In the genomic region with DNA sequence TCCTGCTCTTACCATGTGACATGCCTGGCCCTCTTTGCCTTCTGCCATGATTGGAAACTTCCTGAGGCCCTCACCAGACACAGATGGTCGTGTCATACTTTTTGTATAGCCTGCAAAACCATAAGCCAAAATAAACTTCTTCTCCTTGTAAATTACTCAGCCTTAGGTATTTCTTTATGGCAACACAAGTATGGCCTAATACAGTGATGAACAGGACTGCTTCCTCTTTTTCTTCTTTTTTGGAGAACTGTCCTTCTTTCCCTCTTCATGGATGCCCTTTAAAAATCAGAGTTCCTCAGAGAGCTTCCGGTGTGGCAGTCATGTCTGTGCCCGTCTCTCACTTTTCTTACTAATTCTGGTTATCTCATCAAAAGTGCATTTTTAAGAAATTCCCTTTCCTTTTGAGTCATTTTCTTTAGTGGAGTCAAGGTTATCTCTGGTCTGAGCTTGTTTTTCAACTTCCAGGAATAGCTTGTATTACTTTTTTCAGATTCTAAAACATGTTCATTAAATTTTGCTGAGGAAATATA, we compare ENCODE assay signal across 12 cellular contexts. TPM values are rescaled to one million over a fixed set of nuclear protein-coding genes. Genes with fewer than 3 reads are reported as not detected.
A peak's percentile ranks its signal among the peaks of the same experiment; 100 is the strongest.
DNase-seq lines count a peak whose midpoint lies in the region; ATAC-seq, FAIRE-seq and TF ChIP-seq lines count a peak whose summit lies in the region.
"Had no signal": no experiment of that assay in that cellular context is flagged by ENCODE, and none has a peak within 500 bp of the region (broad histone marks: within the 10 kb centered on the region; RNA-seq: fewer than 3 reads in every experiment).

No MANE protein-coding gene starts in this region.

- intact Hi-C loops in natural killer cell (cut with micrococcal nuclease): no loop called here

- DNase-seq in GM12891 (ENCODE audit: insufficient read length, low spot score): no peak
- DNase-seq in NOMO-1 (lab: John Stamatoyannopoulos, UW; ENCODE audit: unreplicated experiment in 2 of 2): peak; percentile 83 to 94
- peak; percentile 7 for DNase-seq in astrocyte of the spinal cord (ENCODE audit: low read depth, low spot score)
- no peak for DNase-seq in natural killer cell
- no peak for DNase-seq in hepatic stellate cell (ENCODE audit: low spot score)
- no peak for DNase-seq in GM12892 (ENCODE audit: insufficient read length)
- DNase-seq in hippocampal formation (lab: John Stamatoyannopoulos, UW): no peak
- DNase-seq in HuH-7 (ENCODE audit: low spot score): no peak
- DNase-seq: H9 had no signal

- ATAC-seq in natural killer cell: peak in 1 of 3 donors; percentile 45

- H3K4me3 Mint-ChIP-seq in natural killer cell: peak overlapping the region; percentile 4
- H3K4me3 Mint-ChIP-seq: H9, IgD-negative memory B cell had no signal

- H3K4me3 ChIP-seq in astrocyte of the spinal cord (ENCODE audit: low read depth, low read length): no peak overlapping the region
- H3K4me3 ChIP-seq: lung, tibial nerve had no signal

- in situ Hi-C loops in astrocyte of the spinal cord (cut with HindIII; ENCODE audit: low sequenced_read_pairs): no loop called here

- TF ChIP-seq CTCF in astrocyte of the spinal cord (IDR thresholded peaks at IDR 0.05; ENCODE audit: low read depth, low read length) (no peak), natural killer cell (IDR thresholded peaks at IDR 0.05) (no peak)

- peaks cover 14 to 22% of the 10 kb centered on the region in 2 donors for H3K4me1 Mint-ChIP-seq in natural killer cell

- H3K27ac Mint-ChIP-seq in natural killer cell: peak overlapping the region; percentile 56 to 85
- H3K27ac Mint-ChIP-seq: IgD-negative memory B cell had no signal

- TF ChIP-seq POLR2A in GM12891 (IDR thresholded peaks at IDR 0.05; ENCODE audit: low read depth, low read length) (no peak), GM12892 (IDR thresholded peaks at IDR 0.05; ENCODE audit: low read depth, low read length) (no peak)

- H3K27me3 Mint-ChIP-seq in natural killer cell (ENCODE audit: low read depth in 2 of 2): peaks cover 0 to under 1% of the 10 kb centered on the region in 2 donors
- H3K27me3 Mint-ChIP-seq: IgD-negative memory B cell had no signal

- no peaks in the 10 kb centered on the region for H3K36me3 Mint-ChIP-seq in natural killer cell

- H3K9me3 Mint-ChIP-seq in natural killer cell: no peaks in the 10 kb centered on the region
- H3K9me3 Mint-ChIP-seq: IgD-negative memory B cell had no signal

- no peak for FAIRE-seq in GM12891 (lab: Jason Lieb, UNC)
- FAIRE-seq in GM12892 (lab: Jason Lieb, UNC): no peak

TF ChIP-seq in GM12891, 5 proteins besides CTCF, POLR2A, EP300 and RAD21:
- TF ChIP-seq PAX5 (IDR thresholded peaks at IDR 0.05; ENCODE audit: insufficient read depth, low read length, severe bottlenecking) (no peak), SPI1 (IDR thresholded peaks at IDR 0.05; ENCODE audit: low read depth, low read length) (0 out of 2 replicates have a peak, but pooled peaks have one; percentile 26), POU2F2 (IDR thresholded peaks at IDR 0.05; ENCODE audit: low read depth, low read length) (no peak), POLR2AphosphoS5 (IDR thresholded peaks at IDR 0.05; ENCODE audit: low read depth, low read length) (no peak)

RNA-seq across cellular contexts. Expression of a gene that starts 9.2 kb away (rescaled TPM):
- polyA plus RNA-seq in GM12891 (2012; ENCODE audit: low read depth, missing spikeins): 1.1 TPM
- 1 to 10 TPM in 1 of 3 donors, under 1 TPM in 1, not detected in 1; 0.45 to 1.6 TPM for total RNA-seq in natural killer cell
- 15.1 TPM for polyA plus RNA-seq in GM12892 (2012; ENCODE audit: missing spikeins)
- polyA plus RNA-seq: IgD-negative memory B cell had no signal

RNA-seq across cellular contexts. Expression of a gene that starts 29.1 kb away (rescaled TPM):
- polyA plus RNA-seq in GM12891 (2012; ENCODE audit: low read depth, missing spikeins): 6.7 TPM
- 1 to 10 TPM; 1.2 to 3.4 (median 1.2) TPM for total RNA-seq in natural killer cell
- polyA plus RNA-seq in GM12892 (2012; ENCODE audit: missing spikeins): 13.2 TPM
- total RNA-seq: tibial nerve had no signal
- polyA plus RNA-seq: IgD-negative memory B cell had no signal

RNA-seq across cellular contexts. Expression of a gene that starts 43.1 kb away (rescaled TPM):
- polyA plus RNA-seq in GM12891 (2012; ENCODE audit: low read depth, missing spikeins): 0.22 TPM
- total RNA-seq in natural killer cell: 100 to 1,000 TPM in 2 of 3 donors, 10 to 100 TPM in 1; 92.6 to 250 (median 110) TPM
- 1.9 TPM for polyA plus RNA-seq in GM12892 (2012; ENCODE audit: missing spikeins)
- total RNA-seq: H9 had no signal
- polyA plus RNA-seq: IgD-negative memory B cell had no signal

Comparison
In these comparisons a context has a peak if more than half of its experiments do, and no peak if none do; other contexts are left out.
1. DNase-seq: peak in NOMO-1 (2 of 2) and astrocyte of the spinal cord (single experiment); none in GM12891 (single experiment), natural killer cell (single experiment), hepatic stellate cell (single experiment), GM12892 (single experiment), hippocampal formation (0 of 2) and HuH-7 (single experiment).